ENCODE assay signal across 10 cellular contexts in the genomic region with DNA sequence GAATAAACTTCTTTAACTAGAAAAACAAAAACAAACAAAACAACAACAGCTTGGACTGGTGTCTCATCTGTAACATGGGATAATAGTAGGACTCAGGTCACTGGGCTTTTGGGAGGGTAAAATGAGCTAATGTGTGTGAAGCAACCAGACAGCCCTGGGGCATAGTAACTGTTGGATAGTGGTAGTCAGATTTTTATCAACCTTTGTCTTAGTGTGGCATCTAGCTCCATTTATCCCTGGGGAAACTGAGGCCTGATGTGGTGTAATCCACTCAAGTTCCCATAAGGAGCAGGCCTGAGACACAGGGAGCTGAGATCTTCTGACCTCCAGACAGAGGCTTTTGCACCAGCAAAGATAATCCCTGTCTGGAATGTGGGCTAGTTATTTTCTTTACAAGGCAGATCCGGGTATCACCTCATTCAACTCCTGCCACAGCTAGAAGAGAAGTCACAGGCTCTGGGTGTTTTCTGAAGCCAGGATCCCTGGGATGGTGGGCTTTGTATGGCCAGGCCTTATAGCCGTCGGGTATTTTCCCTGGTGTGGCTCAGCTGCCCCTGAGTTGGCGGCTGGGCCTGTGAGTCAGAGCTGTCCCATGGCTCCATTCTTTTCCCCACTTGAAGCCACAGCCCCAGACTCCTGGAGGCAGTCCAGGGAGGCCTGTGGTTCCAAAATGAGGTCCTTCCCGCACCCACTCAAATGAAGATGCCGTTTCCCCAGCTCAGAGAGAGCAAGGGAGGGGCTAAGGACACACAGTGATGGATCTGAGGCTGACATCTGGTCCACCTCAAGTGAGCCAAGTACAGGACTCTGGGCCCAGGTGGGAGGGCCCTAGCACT. TPM values are rescaled to one million over a fixed set of nuclear protein-coding genes. Genes with fewer than 3 reads are reported as not detected.
A peak's percentile ranks its signal among the peaks of the same experiment; 100 is the strongest.
DNase-seq lines count a peak whose midpoint lies in the region; ATAC-seq and TF ChIP-seq lines count a peak whose summit lies in the region.
"Had no signal": no experiment of that assay in that cellular context is flagged by ENCODE, and none has a peak within 500 bp of the region (broad histone marks: within the 10 kb centered on the region; RNA-seq: fewer than 3 reads in every experiment).

No MANE protein-coding gene starts in this region.

- no peaks in the 10 kb centered on the region for H3K27me3 ChIP-seq in SJSA1 (replicated peaks)

- TF ChIP-seq CTCF in foreskin fibroblast (IDR thresholded peaks at IDR 0.05; ENCODE audit: low read depth, low read length), result no peak
- no peak for TF ChIP-seq CTCF in retinal pigment epithelial cell (conservative IDR thresholded peaks at IDR 0.05; ENCODE audit: low read depth, low read length)
- TF ChIP-seq CTCF in type B pancreatic cell (conservative IDR thresholded peaks at IDR 0.05), result no peak

- peaks cover 41% of the 10 kb centered on the region for H3K4me1 Mint-ChIP-seq in type B pancreatic cell (ENCODE audit: unreplicated experiment)
- H3K4me1 Mint-ChIP-seq: activated naive CD4-positive, alpha-beta T cell treated with anti-CD3 and anti-CD28 coated beads, Interleukin-2, amount 50 U/mL, for 24 hours had no signal

- no peaks in the 10 kb centered on the region for H3K36me3 Mint-ChIP-seq in type B pancreatic cell
- H3K36me3 Mint-ChIP-seq: activated naive CD4-positive, alpha-beta T cell treated with anti-CD3 and anti-CD28 coated beads, Interleukin-2, amount 50 U/mL, for 24 hours had no signal

- peaks cover 39% of the 10 kb centered on the region for H3K4me1 ChIP-seq in SJSA1 (replicated peaks)

- no peak for ATAC-seq in GM21526 (IDR thresholded peaks at IDR 0.05; ENCODE audit: low FRiP score, unreplicated experiment)

- H3K4me3 ChIP-seq in SJSA1, result no peak overlapping the region
- no peak overlapping the region for H3K4me3 ChIP-seq in foreskin fibroblast (ENCODE audit: low read depth in 1 of 2, low read length in 2 of 2)
- no peak overlapping the region for H3K4me3 ChIP-seq in retinal pigment epithelial cell (ENCODE audit: low read length)
- H3K4me3 ChIP-seq: SK-N-MC had no signal

- peaks cover 5% of the 10 kb centered on the region for H3K9me3 Mint-ChIP-seq in type B pancreatic cell
- H3K9me3 Mint-ChIP-seq: activated naive CD4-positive, alpha-beta T cell treated with anti-CD3 and anti-CD28 coated beads, Interleukin-2, amount 50 U/mL, for 24 hours had no signal

- DNase-seq in EL (peak; percentile 97), SJSA1 (ENCODE audit: low read depth in 1 of 2, low spot score in 2 of 2) (peak; percentile 90 to 95), foreskin fibroblast (peak; percentile 78 to 90), retinal pigment epithelial cell (ENCODE audit: low read depth) (peak; percentile 99), type B pancreatic cell (ENCODE audit: extremely low spot score, unreplicated experiment) (no peak), HUDEP-2 (lab: John Stamatoyannopoulos, UW; ENCODE audit: unreplicated experiment in 76 of 76) (no peak), medulla oblongata (ENCODE audit: extremely low spot score) (no peak)

- H3K27me3 Mint-ChIP-seq in type B pancreatic cell, result peaks cover 3% of the 10 kb centered on the region

- H3K27ac Mint-ChIP-seq in type B pancreatic cell, result no peak overlapping the region
- H3K27ac Mint-ChIP-seq: activated naive CD4-positive, alpha-beta T cell treated with anti-CD3 and anti-CD28 coated beads, Interleukin-2, amount 50 U/mL, for 24 hours had no signal

- no peak overlapping the region for H3K4me3 Mint-ChIP-seq in type B pancreatic cell
- H3K4me3 Mint-ChIP-seq: activated naive CD4-positive, alpha-beta T cell treated with anti-CD3 and anti-CD28 coated beads, Interleukin-2, amount 50 U/mL, for 24 hours had no signal

- peaks cover 46% of the 10 kb centered on the region for H3K36me3 ChIP-seq in SJSA1

- H3K27ac ChIP-seq in SJSA1, result peak overlapping the region; percentile 74
- H3K27ac ChIP-seq: SK-N-MC had no signal

- no peaks in the 10 kb centered on the region for H3K9me3 ChIP-seq in SJSA1 (replicated peaks)

RNA-seq across cellular contexts. Expression of a gene that starts 26.1 kb away (rescaled TPM):
- 1.2 TPM in 1 of 2 replicates, not detected in the other for total RNA-seq in SJSA1 (2014; rRNA removed; shearing (Covaris generic))
- 1.6 and 4.0 TPM in 2 replicates for total RNA-seq in type B pancreatic cell (ENCODE audit: low replicate concordance)

RNA-seq across cellular contexts. Expression of a gene that starts 43.2 kb away (rescaled TPM):
- 98.6 and 113 TPM in 2 replicates for total RNA-seq in SJSA1 (2014; rRNA removed; shearing (Covaris generic))
- total RNA-seq in type B pancreatic cell (ENCODE audit: low replicate concordance), result 3.3 and 74.8 TPM in 2 replicates

RNA-seq across cellular contexts. Expression of a gene that starts 54.1 kb away (rescaled TPM):
- 0.19 and 1.8 TPM in 2 replicates for total RNA-seq in SJSA1 (2014; rRNA removed; shearing (Covaris generic))
- total RNA-seq in type B pancreatic cell (ENCODE audit: low replicate concordance), result 5.0 and 13.4 TPM in 2 replicates

Comparison
In these comparisons a context has a peak if more than half of its experiments do, and no peak if none do; other contexts are left out.
1. DNase-seq: peak in EL (single experiment), SJSA1 (2 of 2), foreskin fibroblast (2 of 2) and retinal pigment epithelial cell (single experiment); none in type B pancreatic cell (single experiment), HUDEP-2 (0 of 76) and medulla oblongata (single experiment).